ENCODE assay signal across 9 cellular contexts in genomic region chr2:236642584-236643291, GRCh38.
DNase-seq lines count a peak whose midpoint lies in the region; TF ChIP-seq lines count a peak whose summit lies in the region.
"Had no signal": no experiment of that assay in that cellular context is flagged by ENCODE, and none has a peak within 500 bp of the region (broad histone marks: within the 10 kb centered on the region; RNA-seq: fewer than 3 reads in every experiment).

No MANE protein-coding gene starts in this region.

- POLR2A ChIA-PET in AG04449 (lab: Yijun Ruan, JAX) = interaction anchor here (0.9 to 1.3 kb wide), 4 partner anchors 37 to 382 kb away, joined by 3 to 10 read pairs (median 6); no protein-coding TSS in a partner anchor

- no peaks in the 10 kb centered on the region for H3K36me3 ChIP-seq in neuronal stem cell (replicated peaks in 1 of 2; ENCODE audit: control insufficient read depth in 2 of 2, insufficient read depth in 2 of 2, low read length in 2 of 2)

- WGBS in neuronal stem cell (ENCODE audit: extremely low coverage in 2 of 2, insufficient read length in 2 of 2, insufficient replicate concordance in 1 of 2), 2 donors = no CpG with 5 or more reads among the region's 23 CpGs

- H3K9me3 Mint-ChIP-seq in T-helper 2 cell treated with Interferon-gamma antibody and Interleukin-4, amounts not matched to agents 5 μg/mL and 100 μg/mL, for 36 hours = no peaks in the 10 kb centered on the region

- H3K18ac ChIP-seq in neuronal stem cell (ENCODE audit: low read length) = no peak overlapping the region

- no peak overlapping the region for H3K27ac Mint-ChIP-seq in T-helper 2 cell treated with Interferon-gamma antibody and Interleukin-4, amounts not matched to agents 5 μg/mL and 100 μg/mL, for 36 hours
- H3K27ac Mint-ChIP-seq: CD4-positive, CD25-positive, alpha-beta regulatory T cell had no signal

- H3K4ac ChIP-seq in neuronal stem cell (ENCODE audit: low read length) = no peak overlapping the region

- no peak overlapping the region for H2BK12ac ChIP-seq in neuronal stem cell (ENCODE audit: low read length)

- H3K79me1 ChIP-seq in neuronal stem cell (ENCODE audit: low read depth, low read length) = no peaks in the 10 kb centered on the region

- H3K27me3 Mint-ChIP-seq in T-helper 2 cell treated with Interferon-gamma antibody and Interleukin-4, amounts not matched to agents 5 μg/mL and 100 μg/mL, for 36 hours (ENCODE audit: low read depth) = no peaks in the 10 kb centered on the region

- in situ Hi-C loops in GM13977 (cut with MboI; ENCODE audit: low pct_unique_long_range_greater_than_20kb, low sequenced_read_pairs, unreplicated experiment) = no loop called here

- TF ChIP-seq CTCF in AG04449 (IDR thresholded peaks at IDR 0.05; ENCODE audit: insufficient read depth, low read length, missing control alignments) (no peak), fibroblast of mammary gland (conservative IDR thresholded peaks at IDR 0.05; ENCODE audit: control insufficient read depth, insufficient read depth, low read depth, low read length) (no peak), GM13977 (IDR thresholded peaks at IDR 0.05; ENCODE audit: extremely low read depth, insufficient read depth, missing control alignments) (no peak)

- H3K9me3 ChIP-seq in neuronal stem cell (replicated peaks in 1 of 2; ENCODE audit: control insufficient read depth in 2 of 2, insufficient read depth in 1 of 2, low read depth in 1 of 2, low read length in 2 of 2) = peaks cover 2 to 37% of the 10 kb centered on the region in 2 donors

- H3K23ac ChIP-seq in neuronal stem cell (ENCODE audit: low read depth, low read length, poor library complexity) = no peak overlapping the region

- peak overlapping the region; percentile 21 for H2AFZ ChIP-seq in neuronal stem cell (ENCODE audit: low read length)

- H3K4me3 ChIP-seq in AG04449 (ENCODE audit: low read depth, low read length) (peak overlapping the region; percentile 15), fibroblast of mammary gland (ENCODE audit: control insufficient read depth, low read depth, low read length) (no peak overlapping the region), neuronal stem cell (ENCODE audit: low read length in 2 of 2) (no peak overlapping the region)

- no peak overlapping the region for H3K27ac ChIP-seq in neuronal stem cell (replicated peaks; ENCODE audit: low read length)

- no peak overlapping the region for H3K4me3 Mint-ChIP-seq in T-helper 2 cell treated with Interferon-gamma antibody and Interleukin-4, amounts not matched to agents 5 μg/mL and 100 μg/mL, for 36 hours
- H3K4me3 Mint-ChIP-seq: CD4-positive, CD25-positive, alpha-beta regulatory T cell had no signal

- no peaks in the 10 kb centered on the region for H3K4me1 ChIP-seq in neuronal stem cell (ENCODE audit: control insufficient read depth in 2 of 2, insufficient read depth in 1 of 2, low read depth in 1 of 2, low read length in 2 of 2)

- DNase-seq in AG04449 (ENCODE audit: low read depth, low spot score) (peak; percentile 89), RPMI7951 (ENCODE audit: low read depth) (peak; percentile 98), fibroblast of mammary gland (ENCODE audit: low read depth) (peak; percentile 100), neuronal stem cell (ENCODE audit: low spot score) (no peak), GM13977 (ENCODE audit: low spot score) (no peak), UCSD-AML1 (lab: John Stamatoyannopoulos, UW; ENCODE audit: unreplicated experiment) (no peak), NCI-H1436 treated with DMSO at 0.1 percent for 48 hours (lab: John Stamatoyannopoulos, UW) (no peak)
- no peak for DNase-seq in T-helper 2 cell treated with Interferon-gamma antibody and Interleukin-4, amounts not matched to agents 5 μg/mL and 100 μg/mL, for 36 hours (ENCODE audit: low spot score)
- DNase-seq: CD4-positive, CD25-positive, alpha-beta regulatory T cell had no signal

- H3K36me3 Mint-ChIP-seq in T-helper 2 cell treated with Interferon-gamma antibody and Interleukin-4, amounts not matched to agents 5 μg/mL and 100 μg/mL, for 36 hours (ENCODE audit: low read depth) = no peaks in the 10 kb centered on the region
- H3K36me3 Mint-ChIP-seq: CD4-positive, CD25-positive, alpha-beta regulatory T cell had no signal

- H2BK120ac ChIP-seq in neuronal stem cell (ENCODE audit: low read depth, low read length) = no peak overlapping the region

- H2BK5ac ChIP-seq in neuronal stem cell (ENCODE audit: low read length) = no peak overlapping the region

- H3K27me3 ChIP-seq in neuronal stem cell (ENCODE audit: control insufficient read depth in 3 of 3, insufficient read depth in 3 of 3, low read depth in 1 of 3, low read length in 3 of 3) = no peaks in the 10 kb centered on the region

- no peak overlapping the region for H2BK15ac ChIP-seq in neuronal stem cell (ENCODE audit: low read length)

- no peak overlapping the region for H4K91ac ChIP-seq in neuronal stem cell (ENCODE audit: low read depth, low read length, poor library complexity)

- H3K4me1 Mint-ChIP-seq in T-helper 2 cell treated with Interferon-gamma antibody and Interleukin-4, amounts not matched to agents 5 μg/mL and 100 μg/mL, for 36 hours (ENCODE audit: low read depth) = no peaks in the 10 kb centered on the region
- H3K4me1 Mint-ChIP-seq: CD4-positive, CD25-positive, alpha-beta regulatory T cell had no signal

- no peak overlapping the region for H3K14ac ChIP-seq in neuronal stem cell (ENCODE audit: low read length)

- no peak overlapping the region for H4K8ac ChIP-seq in neuronal stem cell (ENCODE audit: low read depth, low read length)

- H3K9ac ChIP-seq in neuronal stem cell (ENCODE audit: low read depth, low read length, poor library complexity) = no peak overlapping the region

- H2AK5ac ChIP-seq in neuronal stem cell (ENCODE audit: low read depth, low read length) = no peak overlapping the region

- CTCF ChIA-PET in AG04449 (lab: Yijun Ruan, JAX) = interaction anchor here (1.5 to 2.8 kb wide), 2 partner anchors 9 to 33 kb away, joined by 4 to 10 read pairs; no protein-coding TSS in a partner anchor

- H3K4me2 ChIP-seq in neuronal stem cell (ENCODE audit: insufficient read depth, low read length, poor library complexity, severe bottlenecking) = no peak overlapping the region

Comparison
In these comparisons a context has a peak if more than half of its experiments do, and no peak if none do; other contexts are left out.
1. DNase-seq: peak in AG04449 (single experiment), RPMI7951 (single experiment) and fibroblast of mammary gland (single experiment); none in neuronal stem cell (single experiment), T-helper 2 cell treated with Interferon-gamma antibody and Interleukin-4, amounts not matched to agents 5 μg/mL and 100 μg/mL, for 36 hours (single experiment), GM13977 (single experiment), UCSD-AML1 (single experiment) and NCI-H1436 treated with DMSO at 0.1 percent for 48 hours (single experiment).